Comparison of ENCODE assay signal across 12 cellular contexts in genomic region chr19:51653162-51653561, GRCh38. TPM values are rescaled to one million over a fixed set of nuclear protein-coding genes. Genes with fewer than 3 reads are reported as not detected.
"Had no signal": no experiment of that assay in that cellular context is flagged by ENCODE, and none has a peak within 500 bp of the region (broad histone marks: within the 10 kb centered on the region; RNA-seq: fewer than 3 reads in every experiment).

No MANE protein-coding gene starts in this region.

- H3K4me1 ChIP-seq: HAP-1 had no signal

- H3K4me3 ChIP-seq: GM23248, HAP-1 had no signal

- DNase-seq: GM23248, GOT3, H7, IMR-90, Karpas-422, KBM-7 had no signal

- H3K9me3 ChIP-seq: HAP-1 had no signal

- ATAC-seq: HCT116 had no signal

- H3K9ac ChIP-seq: GM23248, KMS-11 had no signal

- H3K4me2 ChIP-seq: KMS-11 had no signal

- H3K36me3 ChIP-seq: HAP-1 had no signal

- H2AFZ ChIP-seq: GM23248 had no signal

- FAIRE-seq: HTR-8/SVneo had no signal

- H3K27ac ChIP-seq: GM23248, KMS-11 had no signal

RNA-seq across cellular contexts. Expression of gene SIGLEC14, which starts 6.5 kb away (rescaled TPM):
- total RNA-seq: GM23248, H4, H7, HT-29, IMR-90 had no signal
- polyA plus RNA-seq: GM23248, IMR-90 had no signal

RNA-seq across cellular contexts. Expression of gene SIGLEC5, which starts 23.0 kb away (rescaled TPM):
- total RNA-seq: GM23248, H4, H7, HT-29, IMR-90 had no signal
- polyA plus RNA-seq: GM23248, IMR-90 had no signal
